14 cellular contexts compared by ENCODE assay signal in genomic region chr22:44304354-44304753, GRCh38. TPM values are rescaled to one million over a fixed set of nuclear protein-coding genes. Genes with fewer than 3 reads are reported as not detected.
A peak's percentile ranks its signal among the peaks of the same experiment; 100 is the strongest.
DNase-seq lines count a peak whose midpoint lies in the region; ATAC-seq, FAIRE-seq and TF ChIP-seq lines count a peak whose summit lies in the region.
"Had no signal": no experiment of that assay in that cellular context is flagged by ENCODE, and none has a peak within 500 bp of the region (broad histone marks: within the 10 kb centered on the region; RNA-seq: fewer than 3 reads in every experiment).

No MANE protein-coding gene starts in this region.

- no peak for TF ChIP-seq CTCF in fibroblast of pulmonary artery (IDR thresholded peaks at IDR 0.05; ENCODE audit: low read length, missing control alignments)
- no peak for TF ChIP-seq CTCF in dorsolateral prefrontal cortex (IDR thresholded peaks at IDR 0.05 in 54 of 56, conservative IDR thresholded peaks at IDR 0.05 in 2 of 56; ENCODE audit: low read depth in 1 of 56, partially characterized antibody in 56 of 56)
- TF ChIP-seq CTCF in gastrocnemius medialis (IDR thresholded peaks at IDR 0.05 in 4 of 5, conservative IDR thresholded peaks at IDR 0.05 in 1 of 5) = no peak

- H3K9me3 ChIP-seq in GM23248 (ENCODE audit: low read depth) (no peaks in the 10 kb centered on the region), stomach smooth muscle (ENCODE audit: control insufficient read depth in 2 of 2, low read length in 2 of 2) (no peaks in the 10 kb centered on the region), gastrocnemius medialis (no peaks in the 10 kb centered on the region)
- H3K9me3 ChIP-seq: HAP-1 had no signal

- H3K9ac ChIP-seq in GM23248 (no peak overlapping the region), stomach smooth muscle (ENCODE audit: low read length in 2 of 2) (peak overlapping the region in 1 of 2 donors; percentile 44)

- H3K4me1 ChIP-seq in GM23248 (ENCODE audit: insufficient read depth) (peaks cover 9% of the 10 kb centered on the region), stomach smooth muscle (ENCODE audit: control insufficient read depth, insufficient read depth, low read length) (peaks cover 57% of the 10 kb centered on the region), gastrocnemius medialis (no peaks in the 10 kb centered on the region)
- H3K4me1 ChIP-seq: HAP-1 had no signal

- H3K36me3 ChIP-seq in GM23248 (ENCODE audit: low read depth) (no peaks in the 10 kb centered on the region), stomach smooth muscle (ENCODE audit: control insufficient read depth in 2 of 2, insufficient read depth in 2 of 2, low read length in 2 of 2) (no peaks in the 10 kb centered on the region), gastrocnemius medialis (no peaks in the 10 kb centered on the region)
- H3K36me3 ChIP-seq: HAP-1 had no signal

- ATAC-seq in gastrocnemius medialis = no peak

- H3K27me3 ChIP-seq in GM23248 (replicated peaks; ENCODE audit: insufficient read depth) (no peaks in the 10 kb centered on the region; the same call in 1 of the 2 replicates), stomach smooth muscle (ENCODE audit: control insufficient read depth in 1 of 2, insufficient read depth in 2 of 2, low read length in 2 of 2) (no peaks in the 10 kb centered on the region), dorsolateral prefrontal cortex (peaks cover 0 to 4% (median 0%) of the 10 kb centered on the region in 45 donors), gastrocnemius medialis (peaks cover 0 to 6% (median 6%) of the 10 kb centered on the region in 3 donors)

- intact Hi-C loops in dorsolateral prefrontal cortex (cut with DNase I) (no loop called here), gastrocnemius medialis (cut with DNase I; ENCODE audit: low total_unique reads) (no loop called here)

- no peak overlapping the region for H3K27ac ChIP-seq in GM23248
- peak overlapping the region; percentile 90 for H3K27ac ChIP-seq in stomach smooth muscle (ENCODE audit: low read length)
- no peak overlapping the region for H3K27ac ChIP-seq in dorsolateral prefrontal cortex
- no peak overlapping the region for H3K27ac ChIP-seq in gastrocnemius medialis

- H3F3A ChIP-seq in GM23248 (ENCODE audit: insufficient read depth) = no peaks in the 10 kb centered on the region

- H2AFZ ChIP-seq in GM23248 = no peak overlapping the region

- DNase-seq in GM23248 (peak; percentile 56), RCC 7860 (ENCODE audit: low spot score) (peak; percentile 45), fibroblast of pulmonary artery (ENCODE audit: low read depth) (peak; percentile 25), dorsolateral prefrontal cortex (no peak), gastrocnemius medialis (no peak)
- no peak for DNase-seq in activated naive CD4-positive, alpha-beta T cell treated with anti-CD3 and anti-CD28 coated beads, Interleukin-2, amount 50 U/mL, for 16 hours
- DNase-seq: activated naive CD4-positive, alpha-beta T cell treated with Interleukin-2 at 50 U/mL for 16 hours; CD8-positive, alpha-beta memory T cell; central memory CD4-positive, alpha-beta T cell; hypothalamus; NCI-H1436; NCI-H526 had no signal

- no peak overlapping the region for H3K4me3 ChIP-seq in GM23248
- H3K4me3 ChIP-seq in fibroblast of pulmonary artery (replicated peaks; ENCODE audit: low read depth, low read length) = no peak overlapping the region
- no peak overlapping the region for H3K4me3 ChIP-seq in stomach smooth muscle (ENCODE audit: low read length in 2 of 2)
- H3K4me3 ChIP-seq in dorsolateral prefrontal cortex = no peak overlapping the region
- no peak overlapping the region for H3K4me3 ChIP-seq in gastrocnemius medialis
- H3K4me3 ChIP-seq: HAP-1 had no signal

- no peak for FAIRE-seq in RCC 7860 (lab: Jason Lieb, UNC)

- no peaks in the 10 kb centered on the region for H4K20me1 ChIP-seq in GM23248 (ENCODE audit: insufficient read depth)

- TF ChIP-seq POLR2A in gastrocnemius medialis (IDR thresholded peaks at IDR 0.05) = no peak

- no peaks in the 10 kb centered on the region for H3K9me2 ChIP-seq in GM23248 (ENCODE audit: insufficient read depth)

- in situ Hi-C loops in GM23248 (cut with MboI) (no loop called here), gastrocnemius medialis (cut with MboI; ENCODE audit: low sequenced_read_pairs in 4 of 4) (no loop called here)

- H3K4me2 ChIP-seq in GM23248 (ENCODE audit: unreplicated experiment) = no peak overlapping the region

- WGBS in GM23248 (ENCODE audit: low coverage in 1 of 2, low lambda C conversion rate in 2 of 2, missing lambda C conversion rate in 2 of 2), 2 experiments = 61 to 72% methylated on average over 9 of the region's 9 CpGs

- H3K79me2 ChIP-seq in GM23248 (ENCODE audit: insufficient read depth) = no peaks in the 10 kb centered on the region

RNA-seq across cellular contexts. Expression of gene SHISAL1, which starts 8.4 kb away (rescaled TPM):
- total RNA-seq in GM23248 (2014; rRNA removed; shearing (Covaris generic)) = 1.5 and 2.2 TPM in 2 replicates
- polyA plus RNA-seq in GM23248 (2016; fragmentation: Nextera tagmentation; extraction: Ambion mirVana) = 0.49 and 0.58 TPM in 2 replicates
- total RNA-seq in dorsolateral prefrontal cortex = 10 to 100 TPM; 11.9 to 65.7 (median 41.1) TPM
- total RNA-seq in gastrocnemius medialis = under 1 TPM in 2 of 4 donors, not detected in 2; 0.03 to 0.10 TPM
- total RNA-seq: CD8-positive, alpha-beta memory T cell had no signal
- polyA plus RNA-seq: CD8-positive, alpha-beta memory T cell had no signal

Comparison
In these comparisons a context has a peak if more than half of its experiments do, and no peak if none do; other contexts are left out.
1. DNase-seq: peak in GM23248 (single experiment), RCC 7860 (single experiment) and fibroblast of pulmonary artery (single experiment); none in dorsolateral prefrontal cortex (0 of 10), activated naive CD4-positive, alpha-beta T cell treated with anti-CD3 and anti-CD28 coated beads, Interleukin-2, amount 50 U/mL, for 16 hours (single experiment) and gastrocnemius medialis (0 of 2).